Comparison of ENCODE assay signal across 8 cellular contexts in the genomic region with DNA sequence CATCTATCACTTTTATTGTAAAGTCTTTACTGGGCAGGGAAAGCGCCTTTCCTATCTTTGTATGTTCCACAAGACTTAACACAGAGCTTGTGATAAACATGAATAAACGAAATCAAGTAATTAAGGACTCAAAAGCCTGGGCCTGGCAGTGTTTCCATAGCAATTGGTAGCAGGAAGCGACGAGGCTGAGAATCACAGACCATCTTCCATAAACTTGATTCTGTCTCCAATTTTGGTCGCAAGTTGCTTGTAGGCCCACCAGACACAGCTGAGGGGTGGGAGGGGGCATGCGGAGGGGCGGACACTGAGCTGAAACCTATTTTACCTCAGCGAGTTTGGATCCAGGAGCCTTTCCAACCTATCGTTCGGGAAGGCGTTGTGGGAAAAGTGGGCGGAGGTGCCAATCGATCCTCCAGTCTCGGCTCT. TPM values are rescaled to one million over a fixed set of nuclear protein-coding genes. Genes with fewer than 3 reads are reported as not detected.
DNase-seq lines count a peak whose midpoint lies in the region; ATAC-seq and TF ChIP-seq lines count a peak whose summit lies in the region.

No MANE protein-coding gene starts in this region.

- H3K27ac Mint-ChIP-seq in Caco-2 (ENCODE audit: unreplicated experiment) (no peak overlapping the region), type B pancreatic cell (peak overlapping the region; percentile 9)

- POLR2A ChIA-PET in Caco-2 (lab: Charles Lee) (no interaction called here), IMR-90 (lab: Charles Lee; ENCODE audit: unreplicated experiment) (no interaction called here)

- no peaks in the 10 kb centered on the region for H4K20me1 ChIP-seq in IMR-90 (ENCODE audit: insufficient read depth, low read length)

- in situ Hi-C loops in IMR-90 (cut with MboI; ENCODE audit: low sequenced_read_pairs) = no loop called here

- no peaks in the 10 kb centered on the region for H3K36me3 ChIP-seq in Caco-2 (ENCODE audit: control insufficient read depth, insufficient read depth, low read length)
- no peaks in the 10 kb centered on the region for H3K36me3 ChIP-seq in IMR-90 (ENCODE audit: control insufficient read depth, insufficient read depth, low read length)
- no peaks in the 10 kb centered on the region for H3K36me3 ChIP-seq in right lobe of liver

- H2AK5ac ChIP-seq in IMR-90 (ENCODE audit: low read depth, low read length) = no peak overlapping the region

- dilution Hi-C loops in IMR-90 (cut with HindIII; ENCODE audit: low sequenced_read_pairs, unreplicated experiment) = no loop called here

- H3K56ac ChIP-seq in IMR-90 (ENCODE audit: extremely low read depth, insufficient read depth, low read length) = no peak overlapping the region

- CTCF ChIA-PET in Caco-2 (lab: Charles Lee) = interaction anchor here (0.9 to 2.0 kb wide), 3 partner anchors 17 to 56 kb away, joined by 6 to 7 read pairs (median 6); no protein-coding TSS in a partner anchor
- CTCF ChIA-PET in IMR-90 (lab: Yijun Ruan, JAX) = interaction anchor here (1.7 kb wide), 1 partner anchor 24 kb away, joined by 5 read pairs; no protein-coding TSS in a partner anchor

- no peaks in the 10 kb centered on the region for H3K27me3 ChIP-seq in Caco-2 (replicated peaks; ENCODE audit: control insufficient read depth, insufficient read depth, low read length)
- peaks cover 7% of the 10 kb centered on the region for H3K27me3 ChIP-seq in IMR-90 (ENCODE audit: control insufficient read depth, insufficient read depth, low read length)
- H3K27me3 ChIP-seq in right lobe of liver = no peaks in the 10 kb centered on the region

- peak overlapping the region; percentile 99 for H3K4me2 ChIP-seq in IMR-90 (ENCODE audit: low read depth, low read length)

- ATAC-seq in IMR-90 (ENCODE audit: low read depth) = no peak
- no peak for ATAC-seq in right lobe of liver
- no peak for ATAC-seq in HG02884 (IDR thresholded peaks at IDR 0.05; ENCODE audit: unreplicated experiment)
- ATAC-seq in GM21619 (IDR thresholded peaks at IDR 0.05; ENCODE audit: unreplicated experiment) = no peak

- peak overlapping the region; percentile 67; the same call in 1 of the 2 replicates for H3K9ac ChIP-seq in IMR-90 (ENCODE audit: low read depth, low read length)

- H2BK20ac ChIP-seq in IMR-90 (ENCODE audit: low read depth, low read length) = no peak overlapping the region

- no peaks in the 10 kb centered on the region for H3K9me3 ChIP-seq in Caco-2
- H3K9me3 ChIP-seq in IMR-90 (ENCODE audit: control insufficient read depth, insufficient read depth, low read length) = no peaks in the 10 kb centered on the region
- no peaks in the 10 kb centered on the region for H3K9me3 ChIP-seq in right lobe of liver

- peak overlapping the region; percentile 55 for H3K4me3 ChIP-seq in Caco-2 (ENCODE audit: low read depth, low read length)
- H3K4me3 ChIP-seq in IMR-90 (ENCODE audit: insufficient read depth, low read depth, low read length) = peak overlapping the region; percentile 97
- peak overlapping the region; percentile 59 to 98 (median 92) for H3K4me3 ChIP-seq in right lobe of liver

- H3K4me3 Mint-ChIP-seq in Caco-2 (ENCODE audit: unreplicated experiment) (peak overlapping the region; percentile 91), type B pancreatic cell (peak overlapping the region; percentile 96)

- H2BK5ac ChIP-seq in IMR-90 (ENCODE audit: low read depth, low read length, poor library complexity, severe bottlenecking) = no peak overlapping the region

- H3K9me3 Mint-ChIP-seq in Caco-2 (ENCODE audit: unreplicated experiment) = no peaks in the 10 kb centered on the region
- H3K9me3 Mint-ChIP-seq in type B pancreatic cell = no peaks in the 10 kb centered on the region

- H2BK15ac ChIP-seq in IMR-90 (ENCODE audit: low read depth, low read length) = no peak overlapping the region

- peak overlapping the region; percentile 94 for H2AFZ ChIP-seq in IMR-90 (replicated peaks; ENCODE audit: low read length, poor library complexity)

- no peak overlapping the region for H3K23ac ChIP-seq in IMR-90 (ENCODE audit: low read depth, low read length)

- H3K4me1 ChIP-seq in Caco-2 (no peaks in the 10 kb centered on the region), IMR-90 (ENCODE audit: control insufficient read depth, insufficient read depth, low read length) (peaks cover 2% of the 10 kb centered on the region; the same call in 1 of the 2 replicates), right lobe of liver (peaks cover 0 to 30% (median 9%) of the 10 kb centered on the region in 4 donors)

- H3K18ac ChIP-seq in IMR-90 (ENCODE audit: low read depth, low read length) = no peak overlapping the region

- no peak overlapping the region for H3K14ac ChIP-seq in IMR-90 (replicated peaks; ENCODE audit: low read depth, low read length)

- H2AK9ac ChIP-seq in IMR-90 (replicated peaks; ENCODE audit: low read depth, low read length, poor library complexity) = peak overlapping the region; percentile 15

- H4K5ac ChIP-seq in IMR-90 (ENCODE audit: low read depth, low read length) = no peak overlapping the region; the same call in 1 of the 2 replicates

- H2BK120ac ChIP-seq in IMR-90 (ENCODE audit: low read depth, low read length) = no peak overlapping the region

- intact Hi-C loops in Caco-2 (cut with micrococcal nuclease; ENCODE audit: unreplicated experiment) (loop anchor here (2.0 kb wide), 1 partner anchor 23 kb away; no protein-coding TSS in a partner anchor), IMR-90 (cut with micrococcal nuclease) (no loop called here), right lobe of liver (cut with DNase I) (no loop called here), posterior vena cava (cut with DNase I) (no loop called here)

- BruUV-seq in Caco-2 (replicated peaks; lab: Mats Ljungman, UMichigan) (no TSS peak), IMR-90 (replicated peaks; lab: Mats Ljungman, UMichigan) (no TSS peak)

- no peak for TF ChIP-seq RAD21 in IMR-90 (IDR thresholded peaks at IDR 0.05; ENCODE audit: low read length)

- no peaks in the 10 kb centered on the region for H3K79me1 ChIP-seq in IMR-90 (ENCODE audit: low read depth in 1 of 2, low read length in 2 of 2)

- DNase-seq in Caco-2 (no peak), IMR-90 (no peak), astrocyte of the hippocampus (ENCODE audit: low read depth, low spot score) (peak; percentile 35), right lobe of liver (peak in 1 of 3 donors; percentile 93), type B pancreatic cell (ENCODE audit: extremely low spot score, unreplicated experiment) (no peak), posterior vena cava (ENCODE audit: low spot score) (no peak)

- H3K4me1 Mint-ChIP-seq in Caco-2 (ENCODE audit: low read depth, unreplicated experiment) (no peaks in the 10 kb centered on the region), type B pancreatic cell (ENCODE audit: unreplicated experiment) (no peaks in the 10 kb centered on the region)

- no peak overlapping the region; the same call in 1 of the 2 replicates for H3K27ac ChIP-seq in IMR-90 (ENCODE audit: insufficient read depth, low read length)
- H3K27ac ChIP-seq in right lobe of liver = peak overlapping the region; percentile 95 to 100 (median 97)

- no peak overlapping the region for H4K91ac ChIP-seq in IMR-90 (ENCODE audit: insufficient read depth, low read depth, low read length)

- no CpG with 5 or more reads among the region's 14 CpGs for WGBS in IMR-90 (ENCODE audit: extremely low coverage in 2 of 2, insufficient read length in 1 of 2), 2 experiments
- 4% methylated on average over 8 of the region's 14 CpGs for WGBS in right lobe of liver (ENCODE audit: insufficient coverage, low coverage, low lambda C conversion rate, missing lambda C conversion rate)

- TF ChIP-seq CTCF in Caco-2 (IDR thresholded peaks at IDR 0.05; ENCODE audit: insufficient read depth in 1 of 2, low read depth in 1 of 2, low read length in 1 of 2, severe bottlenecking in 1 of 2, unreplicated experiment in 1 of 2) (no peak), IMR-90 (conservative IDR thresholded peaks at IDR 0.05; ENCODE audit: low read depth, low read length) (no peak), right lobe of liver (IDR thresholded peaks at IDR 0.05) (no peak), type B pancreatic cell (conservative IDR thresholded peaks at IDR 0.05) (no peak)

- TF ChIP-seq POLR2A in IMR-90 (IDR thresholded peaks at IDR 0.05; ENCODE audit: low read depth, low read length) (no peak), right lobe of liver (IDR thresholded peaks at IDR 0.05) (no peak)

- 0 out of 2 replicates have a peak overlapping the region, but pooled peaks have one; percentile 20 for H3K4ac ChIP-seq in IMR-90 (ENCODE audit: low read depth, low read length)

- H3K9me1 ChIP-seq in IMR-90 (ENCODE audit: insufficient read depth, low read length) = no peaks in the 10 kb centered on the region

- H3K27me3 Mint-ChIP-seq in Caco-2 (ENCODE audit: insufficient read depth, unreplicated experiment) (peaks cover 3% of the 10 kb centered on the region), type B pancreatic cell (peaks cover 49% of the 10 kb centered on the region)

- H3K36me3 Mint-ChIP-seq in Caco-2 (ENCODE audit: insufficient read depth, unreplicated experiment) = no peaks in the 10 kb centered on the region
- no peaks in the 10 kb centered on the region for H3K36me3 Mint-ChIP-seq in type B pancreatic cell

- H4K8ac ChIP-seq in IMR-90 (ENCODE audit: low read depth in 2 of 2, low read length in 2 of 2) = peak overlapping the region; percentile 9 to 87; a peak in 2 of 4 replicates

RNA-seq across cellular contexts. Expression of a gene that starts 0.3 kb away (rescaled TPM):
- total RNA-seq in Caco-2 (2022) (not detected in 2 replicates), IMR-90 (2012; rRNA removed) (not detected in 2 replicates), right lobe of liver (1 to 10 TPM in 2 of 6 experiments, under 1 TPM in 4; 0.19 to 1.8 (median 0.89) TPM), type B pancreatic cell (ENCODE audit: low replicate concordance) (0.29 TPM in 1 of 2 replicates, not detected in the other), posterior vena cava (not detected)
- not detected in 2 replicates for polyA plus RNA-seq in IMR-90 (2012; rRNA removed)
- polyA plus RNA-seq in IMR-90 (2012; cell fraction: cytosol; rRNA removed) = not detected in 2 replicates
- polyA plus RNA-seq in IMR-90 (2012; cell fraction: nucleus; rRNA removed; ENCODE audit: low replicate concordance) = not detected in 2 replicates

RNA-seq across cellular contexts. Expression of a gene that starts 1.0 kb away (rescaled TPM):
- total RNA-seq in Caco-2 (2022) (0.32 and 0.61 TPM in 2 replicates), IMR-90 (2012; rRNA removed) (under 0.01 TPM in 1 of 2 replicates, not detected in the other), right lobe of liver (10 to 100 TPM; 41.4 to 97.8 (median 69.1) TPM), type B pancreatic cell (ENCODE audit: low replicate concordance) (0.43 and 1.0 TPM in 2 replicates), posterior vena cava (under 1 TPM; 0.29 to 0.46 TPM)
- not detected in 2 replicates for polyA plus RNA-seq in IMR-90 (2012; rRNA removed)
- not detected in 2 replicates for polyA plus RNA-seq in IMR-90 (2012; cell fraction: cytosol; rRNA removed)
- 0.17 TPM in 1 of 2 replicates, not detected in the other for polyA plus RNA-seq in IMR-90 (2012; cell fraction: nucleus; rRNA removed; ENCODE audit: low replicate concordance)

RNA-seq across cellular contexts. Expression of a gene that starts 54.0 kb away (rescaled TPM):
- total RNA-seq in Caco-2 (2022) = 0.51 and 0.82 TPM in 2 replicates
- total RNA-seq in IMR-90 (2012; rRNA removed) = under 0.01 and 0.56 TPM in 2 replicates
- 0.02 TPM in 1 of 2 replicates, not detected in the other for polyA plus RNA-seq in IMR-90 (2012; rRNA removed)
- polyA plus RNA-seq in IMR-90 (2012; cell fraction: cytosol; rRNA removed) = not detected in 2 replicates
- polyA plus RNA-seq in IMR-90 (2012; cell fraction: nucleus; rRNA removed; ENCODE audit: low replicate concordance) = 0.15 and 0.99 TPM in 2 replicates
- 100 to 1,000 TPM in 5 of 6 experiments, 10 to 100 TPM in 1; 95.8 to 190 (median 174) TPM for total RNA-seq in right lobe of liver
- total RNA-seq in type B pancreatic cell (ENCODE audit: low replicate concordance) = 2.1 and 3.8 TPM in 2 replicates
- total RNA-seq in posterior vena cava = 1 to 10 TPM in 1 of 2 donors, under 1 TPM in 1; 0.29 to 1.2 TPM

Comparison
In these comparisons a context has a peak if more than half of its experiments do, and no peak if none do; other contexts are left out.
1. RNA of a gene that starts 1.0 kb away (total RNA-seq): 41.4 to 97.8 TPM in right lobe of liver; 0.43 to 1.0 TPM in type B pancreatic cell, 0.32 to 0.61 TPM in Caco-2, 0.29 to 0.46 TPM in posterior vena cava and under 0.01 TPM in IMR-90; every median in the first group is over 10 times any median in the second.
2. RNA of a gene that starts 54.0 kb away (total RNA-seq): 95.8 to 190 TPM in right lobe of liver; 2.1 to 3.8 TPM in type B pancreatic cell, 0.29 to 1.2 TPM in posterior vena cava, 0.51 to 0.82 TPM in Caco-2 and under 0.01 to 0.56 TPM in IMR-90; every median in the first group is over 10 times any median in the second.
3. Peak in every context shown above with its lines, with median percentiles within 50 percentile points of each other: H3K4me3 ChIP-seq.